In genomic region chr5:68883441-68883840, GRCh38 we compare ENCODE assay signal across 20 cellular contexts.
DNase-seq lines count a peak whose midpoint lies in the region; ATAC-seq and TF ChIP-seq lines count a peak whose summit lies in the region.
"Had no signal": no experiment of that assay in that cellular context is flagged by ENCODE, and none has a peak within 500 bp of the region (broad histone marks: within the 10 kb centered on the region; RNA-seq: fewer than 3 reads in every experiment).

No MANE protein-coding gene starts in this region.

- no peak overlapping the region for H3K4me2 ChIP-seq in mesendoderm (ENCODE audit: low read length)

- H3K4ac ChIP-seq in mesendoderm (ENCODE audit: low read depth, low read length), result no peak overlapping the region

- intact Hi-C loops in activated naive CD4-positive, alpha-beta T cell treated with anti-CD3 and anti-CD28 coated beads for 36 hours (cut with micrococcal nuclease), result loop anchor here (10.0 kb wide), 1 partner anchor 599 kb away; no protein-coding TSS in a partner anchor
- intact Hi-C loops in upper lobe of right lung (cut with DNase I), result no loop called here

- no peak overlapping the region for H4K8ac ChIP-seq in mesendoderm (ENCODE audit: low read depth, low read length)

- no peak overlapping the region for H2BK5ac ChIP-seq in mesendoderm (ENCODE audit: low read length)

- H4K5ac ChIP-seq in mesendoderm (ENCODE audit: low read length), result no peak overlapping the region

- no peak overlapping the region for H2BK120ac ChIP-seq in mesendoderm (ENCODE audit: low read depth, low read length)

- H3K9ac ChIP-seq in mesendoderm (ENCODE audit: low read length), result no peak overlapping the region
- H3K9ac ChIP-seq: BLaER1 treated with 17β-estradiol and CSF1 and Interleukin-3, amounts not matched to agents 10 nM and 100 nM had no signal

- H3K27ac ChIP-seq in caudate nucleus (ENCODE audit: low read depth, low read length) (peak overlapping the region; percentile 11), mesendoderm (ENCODE audit: low read depth, low read length) (no peak overlapping the region), upper lobe of right lung (no peak overlapping the region)
- H3K27ac ChIP-seq: BLaER1 treated with 17β-estradiol and CSF1 and Interleukin-3, amounts not matched to agents 10 nM and 100 nM had no signal

- DNase-seq in activated naive CD4-positive, alpha-beta T cell treated with anti-CD3 and anti-CD28 coated beads for 36 hours, result no peak
- DNase-seq in caudate nucleus (lab: John Stamatoyannopoulos, UW) (no peak), mesendoderm (peak; percentile 12), upper lobe of right lung (peak; percentile 46), DMS153 (lab: John Stamatoyannopoulos, UW) (no peak), HK-2 (ENCODE audit: unreplicated experiment) (no peak)
- DNase-seq in activated T-cell treated with anti-CD3 and anti-CD28 coated beads, Interleukin-2, amount 50 U/mL, for 72 hours, result no peak
- DNase-seq: GF-D8, GOT3, Karpas-422, MM.1S, NCI-H1105 treated with DMSO at 0.1 percent for 48 hours, NCI-H187, NCI-H2171, NCI-H446, OCI-M1, SHP77 treated with DMSO at 0.1 percent for 48 hours had no signal

- H2BK15ac ChIP-seq in mesendoderm (replicated peaks; ENCODE audit: low read depth), result no peak overlapping the region

- H3K27ac Mint-ChIP-seq in activated naive CD4-positive, alpha-beta T cell treated with anti-CD3 and anti-CD28 coated beads, Interleukin-2, amount 50 U/mL, for 24 hours, result no peak overlapping the region
- no peak overlapping the region for H3K27ac Mint-ChIP-seq in activated naive CD4-positive, alpha-beta T cell treated with anti-CD3 and anti-CD28 coated beads for 36 hours
- no peak overlapping the region for H3K27ac Mint-ChIP-seq in activated T-cell treated with anti-CD3 and anti-CD28 coated beads, Interleukin-2, amount 50 U/mL, for 72 hours

- no peak overlapping the region for H2AK5ac ChIP-seq in mesendoderm (ENCODE audit: low read length)

- no peaks in the 10 kb centered on the region for H3K36me3 Mint-ChIP-seq in activated naive CD4-positive, alpha-beta T cell treated with anti-CD3 and anti-CD28 coated beads, Interleukin-2, amount 50 U/mL, for 24 hours
- no peaks in the 10 kb centered on the region for H3K36me3 Mint-ChIP-seq in activated naive CD4-positive, alpha-beta T cell treated with anti-CD3 and anti-CD28 coated beads for 36 hours (ENCODE audit: low read depth)
- peaks cover 2% of the 10 kb centered on the region in 2 donors for H3K36me3 Mint-ChIP-seq in activated T-cell treated with anti-CD3 and anti-CD28 coated beads, Interleukin-2, amount 50 U/mL, for 72 hours (ENCODE audit: insufficient read depth in 2 of 2)
- H3K36me3 Mint-ChIP-seq: CD8-positive, alpha-beta memory T cell had no signal

- no peak for TF ChIP-seq CTCF in upper lobe of right lung (IDR thresholded peaks at IDR 0.05)

- CTCF ChIA-PET in activated naive CD4-positive, alpha-beta T cell treated with anti-CD3 and anti-CD28 coated beads for 36 hours (lab: Charles Lee), result interaction anchor here (0.6 kb wide), 1 partner anchor 362 kb away, joined by 5 read pairs; no protein-coding TSS in a partner anchor

- ATAC-seq in upper lobe of right lung, result no peak
- ATAC-seq in activated T-cell treated with anti-CD3 and anti-CD28 coated beads, Interleukin-2, amount 50 U/mL, for 72 hours (replicated peaks in 1 of 2), result no peak

- H3K4me1 Mint-ChIP-seq in activated naive CD4-positive, alpha-beta T cell treated with anti-CD3 and anti-CD28 coated beads, Interleukin-2, amount 50 U/mL, for 24 hours, result peaks cover 24% of the 10 kb centered on the region
- peaks cover 30% of the 10 kb centered on the region for H3K4me1 Mint-ChIP-seq in activated naive CD4-positive, alpha-beta T cell treated with anti-CD3 and anti-CD28 coated beads for 36 hours (ENCODE audit: low read depth)
- peaks cover 27% of the 10 kb centered on the region for H3K4me1 Mint-ChIP-seq in activated T-cell treated with anti-CD3 and anti-CD28 coated beads, Interleukin-2, amount 50 U/mL, for 72 hours (ENCODE audit: low read depth)

- no peaks in the 10 kb centered on the region for H3K27me3 ChIP-seq in mesendoderm (ENCODE audit: insufficient read depth, low read length, poor library complexity)
- H3K27me3 ChIP-seq in upper lobe of right lung, result no peaks in the 10 kb centered on the region
- H3K27me3 ChIP-seq: BLaER1 treated with 17β-estradiol and CSF1 and Interleukin-3, amounts not matched to agents 10 nM and 100 nM had no signal

- no peaks in the 10 kb centered on the region for H3K9me3 ChIP-seq in upper lobe of right lung
- H3K9me3 ChIP-seq: BLaER1 treated with 17β-estradiol and CSF1 and Interleukin-3, amounts not matched to agents 10 nM and 100 nM had no signal

- peak overlapping the region; percentile 11 for H3K4me3 Mint-ChIP-seq in activated naive CD4-positive, alpha-beta T cell treated with anti-CD3 and anti-CD28 coated beads, Interleukin-2, amount 50 U/mL, for 24 hours
- no peak overlapping the region for H3K4me3 Mint-ChIP-seq in activated naive CD4-positive, alpha-beta T cell treated with anti-CD3 and anti-CD28 coated beads for 36 hours
- no peak overlapping the region for H3K4me3 Mint-ChIP-seq in activated T-cell treated with anti-CD3 and anti-CD28 coated beads, Interleukin-2, amount 50 U/mL, for 72 hours

- no peaks in the 10 kb centered on the region for H3K9me3 Mint-ChIP-seq in activated naive CD4-positive, alpha-beta T cell treated with anti-CD3 and anti-CD28 coated beads, Interleukin-2, amount 50 U/mL, for 24 hours
- peaks cover 1% of the 10 kb centered on the region for H3K9me3 Mint-ChIP-seq in activated naive CD4-positive, alpha-beta T cell treated with anti-CD3 and anti-CD28 coated beads for 36 hours
- peaks cover 3 to 5% of the 10 kb centered on the region in 2 donors for H3K9me3 Mint-ChIP-seq in activated T-cell treated with anti-CD3 and anti-CD28 coated beads, Interleukin-2, amount 50 U/mL, for 72 hours
- H3K9me3 Mint-ChIP-seq: CD8-positive, alpha-beta memory T cell had no signal

- no peaks in the 10 kb centered on the region for H3K27me3 Mint-ChIP-seq in activated naive CD4-positive, alpha-beta T cell treated with anti-CD3 and anti-CD28 coated beads, Interleukin-2, amount 50 U/mL, for 24 hours
- no peaks in the 10 kb centered on the region for H3K27me3 Mint-ChIP-seq in activated naive CD4-positive, alpha-beta T cell treated with anti-CD3 and anti-CD28 coated beads for 36 hours (ENCODE audit: low read depth)
- H3K27me3 Mint-ChIP-seq in activated T-cell treated with anti-CD3 and anti-CD28 coated beads, Interleukin-2, amount 50 U/mL, for 72 hours (ENCODE audit: low read depth), result no peaks in the 10 kb centered on the region

- H3K79me2 ChIP-seq in mesendoderm (ENCODE audit: control insufficient read depth, insufficient read depth, low read length), result no peaks in the 10 kb centered on the region

- no peaks in the 10 kb centered on the region for H3K4me1 ChIP-seq in mesendoderm (ENCODE audit: control insufficient read depth, low read depth, low read length)
- H3K4me1 ChIP-seq in upper lobe of right lung, result no peaks in the 10 kb centered on the region

- no peaks in the 10 kb centered on the region for H3K36me3 ChIP-seq in mesendoderm (ENCODE audit: control insufficient read depth, insufficient read depth, low read length)
- no peaks in the 10 kb centered on the region for H3K36me3 ChIP-seq in upper lobe of right lung
- H3K36me3 ChIP-seq: BLaER1 treated with 17β-estradiol and CSF1 and Interleukin-3, amounts not matched to agents 10 nM and 100 nM had no signal

- H3K18ac ChIP-seq in mesendoderm (ENCODE audit: low read length), result no peak overlapping the region

- WGBS in mesendoderm (ENCODE audit: extremely low coverage, insufficient coverage, low lambda C conversion rate), result no CpG with 5 or more reads among the region's 8 CpGs

- H3K79me1 ChIP-seq in mesendoderm (ENCODE audit: low read length), result no peaks in the 10 kb centered on the region

- no peak overlapping the region for H3K23ac ChIP-seq in mesendoderm (ENCODE audit: low read length)

- H3K4me3 ChIP-seq in mesendoderm (ENCODE audit: low read length) (no peak overlapping the region), upper lobe of right lung (no peak overlapping the region)
- H3K4me3 ChIP-seq: BLaER1 treated with 17β-estradiol and CSF1 and Interleukin-3, amounts not matched to agents 10 nM and 100 nM had no signal

- H3K56ac ChIP-seq in mesendoderm (ENCODE audit: low read length), result no peak overlapping the region

Comparison
In these comparisons a context has a peak if more than half of its experiments do, and no peak if none do; other contexts are left out.
1. DNase-seq: peak in mesendoderm (single experiment) and upper lobe of right lung (single experiment); none in activated naive CD4-positive, alpha-beta T cell treated with anti-CD3 and anti-CD28 coated beads for 36 hours (single experiment), caudate nucleus (0 of 61), DMS153 (single experiment), HK-2 (single experiment) and activated T-cell treated with anti-CD3 and anti-CD28 coated beads, Interleukin-2, amount 50 U/mL, for 72 hours (0 of 2).